ENCODE assay signal across 8 cellular contexts in genomic region chr1:109151146-109151545, GRCh38. TPM values are rescaled to one million over a fixed set of nuclear protein-coding genes. Genes with fewer than 3 reads are reported as not detected.
DNase-seq lines count a peak whose midpoint lies in the region; ATAC-seq and TF ChIP-seq lines count a peak whose summit lies in the region.

No MANE protein-coding gene starts in this region.

- H3K4me2 ChIP-seq in mesenchymal stem cell (ENCODE audit: low read length, poor library complexity, severe bottlenecking) = no peak overlapping the region

- TF ChIP-seq CTCF in dorsolateral prefrontal cortex (IDR thresholded peaks at IDR 0.05 in 54 of 56, conservative IDR thresholded peaks at IDR 0.05 in 2 of 56; ENCODE audit: low read depth in 1 of 56, partially characterized antibody in 56 of 56) (no peak), tibial artery (IDR thresholded peaks at IDR 0.05) (no peak)

- H3K4me1 ChIP-seq in ACC112 (ENCODE audit: control insufficient read depth, insufficient read depth, low read length, unreplicated experiment) (peaks cover 11% of the 10 kb centered on the region), mesenchymal stem cell (ENCODE audit: control insufficient read depth, insufficient read depth, low read depth, low read length) (peaks cover 17% of the 10 kb centered on the region), tibial artery (peaks cover 0 to 15% (median 6%) of the 10 kb centered on the region in 4 donors)

- H3K18ac ChIP-seq in mesenchymal stem cell (ENCODE audit: low read depth in 1 of 2, low read length in 2 of 2) = peak overlapping the region; percentile 28 to 40

- H2BK15ac ChIP-seq in mesenchymal stem cell (ENCODE audit: low read depth, poor library complexity, severe bottlenecking) = no peak overlapping the region

- H2AFZ ChIP-seq in ACC112 (ENCODE audit: low read length, unreplicated experiment) = peak overlapping the region; percentile 96
- H2AFZ ChIP-seq in mesenchymal stem cell (ENCODE audit: low read depth, low read length) = no peak overlapping the region

- H4K8ac ChIP-seq in mesenchymal stem cell (ENCODE audit: low read length) = peak overlapping the region; percentile 66

- no peak overlapping the region for H2AK5ac ChIP-seq in mesenchymal stem cell (ENCODE audit: low read length, severe bottlenecking)

- no peak overlapping the region for H2BK12ac ChIP-seq in mesenchymal stem cell (ENCODE audit: low read length in 2 of 2)

- ATAC-seq in HG02970 (IDR thresholded peaks at IDR 0.05; ENCODE audit: low FRiP score, unreplicated experiment) = no peak
- ATAC-seq in GM18517 (IDR thresholded peaks at IDR 0.05; ENCODE audit: unreplicated experiment) = no peak
- no peak for ATAC-seq in GM19324 (IDR thresholded peaks at IDR 0.05; ENCODE audit: low FRiP score, unreplicated experiment)

- H3K4ac ChIP-seq in mesenchymal stem cell (ENCODE audit: low read depth in 1 of 2, low read length in 2 of 2) = peak overlapping the region in 1 of 2 experiments; percentile 74

- H3K36me3 ChIP-seq in ACC112 (ENCODE audit: insufficient read depth, low read length) = no peaks in the 10 kb centered on the region
- no peaks in the 10 kb centered on the region for H3K36me3 ChIP-seq in mesenchymal stem cell (ENCODE audit: control insufficient read depth in 1 of 2, insufficient read depth in 2 of 2, low read depth in 1 of 2, low read length in 2 of 2)
- H3K36me3 ChIP-seq in tibial artery = no peaks in the 10 kb centered on the region

- no peak overlapping the region for H3K14ac ChIP-seq in mesenchymal stem cell (ENCODE audit: low read length in 2 of 2)

- no peaks in the 10 kb centered on the region for H3K79me1 ChIP-seq in mesenchymal stem cell (replicated peaks; ENCODE audit: low read length, poor library complexity, severe bottlenecking)

- intact Hi-C loops in dorsolateral prefrontal cortex (cut with DNase I) = loop anchor here in 1 of 2 donors (5.0 kb wide), 1 partner anchor 39 kb away; the partner anchor contains the start of gene ELAPOR1
- intact Hi-C loops in tibial artery (cut with DNase I; ENCODE audit: low total_unique reads) = no loop called here

- peak overlapping the region; percentile 39 for H2BK120ac ChIP-seq in mesenchymal stem cell (ENCODE audit: low read depth, low read length)

- no peak overlapping the region for H3K9ac ChIP-seq in mesenchymal stem cell (ENCODE audit: low read length)

- WGBS in mesenchymal stem cell = 56% methylated on average over 3 of the region's 3 CpGs

- H4K91ac ChIP-seq in mesenchymal stem cell (ENCODE audit: low read length) = peak overlapping the region; percentile 70

- DNase-seq in NCI-H146 treated with DMSO at 0.1 percent for 48 hours (lab: John Stamatoyannopoulos, UW; ENCODE audit: unreplicated experiment) = peak; percentile 68
- DNase-seq in dorsolateral prefrontal cortex = peak; percentile 8 to 79 (median 68)
- DNase-seq in mesenchymal stem cell = peak; percentile 75
- DNase-seq in tibial artery = no peak

- no peaks in the 10 kb centered on the region for H3K9me3 ChIP-seq in mesenchymal stem cell (ENCODE audit: control insufficient read depth, low read length)
- H3K9me3 ChIP-seq in tibial artery = no peaks in the 10 kb centered on the region

- H3K23ac ChIP-seq in mesenchymal stem cell (ENCODE audit: low read length in 2 of 2) = no peak overlapping the region

- H3K27me3 ChIP-seq in ACC112 (ENCODE audit: insufficient read depth, low read length) (no peaks in the 10 kb centered on the region), dorsolateral prefrontal cortex (no peaks in the 10 kb centered on the region), mesenchymal stem cell (ENCODE audit: control insufficient read depth in 1 of 2, insufficient read depth in 1 of 2, low read length in 2 of 2) (no peaks in the 10 kb centered on the region), tibial artery (no peaks in the 10 kb centered on the region)

- no peak overlapping the region for H2BK5ac ChIP-seq in mesenchymal stem cell (ENCODE audit: low read depth, low read length, poor library complexity, severe bottlenecking)

- H3K27ac ChIP-seq in ACC112 (ENCODE audit: low read depth, low read length) = no peak overlapping the region
- peak overlapping the region in 58 of 59 donors; percentile 3 to 94 (median 78) for H3K27ac ChIP-seq in dorsolateral prefrontal cortex
- H3K27ac ChIP-seq in mesenchymal stem cell (ENCODE audit: low read length, poor library complexity, severe bottlenecking) = no peak overlapping the region
- H3K27ac ChIP-seq in tibial artery = no peak overlapping the region

- no peak overlapping the region for H3K4me3 ChIP-seq in ACC112 (ENCODE audit: low read depth, low read length)
- H3K4me3 ChIP-seq in dorsolateral prefrontal cortex = no peak overlapping the region
- H3K4me3 ChIP-seq in mesenchymal stem cell (ENCODE audit: insufficient read depth in 1 of 2, low read depth in 1 of 2, low read length in 2 of 2) = no peak overlapping the region
- H3K4me3 ChIP-seq in tibial artery = no peak overlapping the region

- H3K79me2 ChIP-seq in ACC112 (ENCODE audit: control insufficient read depth, insufficient read depth, low read length, unreplicated experiment) = no peaks in the 10 kb centered on the region

RNA-seq across cellular contexts. Expression of gene ELAPOR1, which starts 37.2 kb away (rescaled TPM):
- 10 to 100 TPM; 19.9 to 67.6 (median 43.1) TPM for total RNA-seq in dorsolateral prefrontal cortex
- polyA plus RNA-seq in mesenchymal stem cell (2013, experiment 1 of 2) = 0.35 TPM
- 0.42 TPM for polyA plus RNA-seq in mesenchymal stem cell (2013, experiment 2 of 2)

Comparison
In these comparisons a context has a peak if more than half of its experiments do, and no peak if none do; other contexts are left out.
1. H3K27ac ChIP-seq: peak in dorsolateral prefrontal cortex (58 of 59); none in ACC112 (single experiment), mesenchymal stem cell (single experiment) and tibial artery (0 of 2).
2. DNase-seq: peak in NCI-H146 treated with DMSO at 0.1 percent for 48 hours (single experiment), dorsolateral prefrontal cortex (10 of 10) and mesenchymal stem cell (single experiment); none in tibial artery (0 of 2).